1 cellular context compared by ENCODE assay signal in genomic region chr16:31138621-31139578, GRCh38.
TF ChIP-seq lines count a peak whose summit lies in the region.

No MANE protein-coding gene starts in this region.

TF ChIP-seq in H1, 55 proteins besides CTCF, POLR2A, EP300 and RAD21:
- TF ChIP-seq GTF2F1 (IDR thresholded peaks at IDR 0.05; ENCODE audit: borderline replicate concordance, low read depth, low read length) (no peak), SRF (IDR thresholded peaks at IDR 0.05; ENCODE audit: low read depth, low read length) (no peak), CREB1 (IDR thresholded peaks at IDR 0.05) (no peak), BACH1 (IDR thresholded peaks at IDR 0.05; ENCODE audit: low read length) (peak; percentile 35; the same call in 1 of the 2 replicates), ASH2L (IDR thresholded peaks at IDR 0.05; ENCODE audit: low read length) (no peak), CHD1 (IDR thresholded peaks at IDR 0.05; ENCODE audit: low read depth, low read length) (no peak), SP1 (IDR thresholded peaks at IDR 0.05; ENCODE audit: low read depth, low read length) (peak; percentile 53; the same call in 1 of the 2 replicates), YY1 (IDR thresholded peaks at IDR 0.05; ENCODE audit: low read depth, low read length) (no peak), CBX8 (IDR thresholded peaks at IDR 0.05; ENCODE audit: borderline replicate concordance, low read depth, low read length) (no peak), MAFK (IDR thresholded peaks at IDR 0.05; ENCODE audit: low read depth, low read length) (no peak), RFX5 (IDR thresholded peaks at IDR 0.05; ENCODE audit: borderline replicate concordance, low read depth, low read length) (no peak), TEAD4 (IDR thresholded peaks at IDR 0.05; ENCODE audit: low read depth, low read length) (peak; percentile 92), EZH2 (IDR thresholded peaks at IDR 0.05; ENCODE audit: low read depth, low read length, severe bottlenecking) (no peak), E2F6 (IDR thresholded peaks at IDR 0.05) (peak; percentile 60; the same call in 1 of the 2 replicates), ZNF274 (IDR thresholded peaks at IDR 0.05; ENCODE audit: borderline replicate concordance, extremely low read depth, low read length) (no peak), CTBP2 (IDR thresholded peaks at IDR 0.05; ENCODE audit: borderline replicate concordance, insufficient read depth, insufficient read length, low read length) (no peak), RBBP5 (IDR thresholded peaks at IDR 0.05; ENCODE audit: borderline replicate concordance, low read depth, low read length) (peak; percentile 57; the same call in 1 of the 2 replicates), ATF3 (IDR thresholded peaks at IDR 0.05; ENCODE audit: insufficient read depth, low read depth, low read length) (no peak), SIX5 (IDR thresholded peaks at IDR 0.05; ENCODE audit: low read depth, low read length) (no peak), KDM4A (IDR thresholded peaks at IDR 0.05; ENCODE audit: low read depth, low read length, severe bottlenecking) (no peak), HDAC2 (IDR thresholded peaks at IDR 0.05; ENCODE audit: borderline replicate concordance in 1 of 2, low read depth in 2 of 2, low read length in 2 of 2) (no peak), MAX (IDR thresholded peaks at IDR 0.05) (peak; percentile 65), CEBPB (IDR thresholded peaks at IDR 0.05; ENCODE audit: low read depth, low read length) (no peak), BRCA1 (IDR thresholded peaks at IDR 0.05; ENCODE audit: low read depth, low read length) (no peak), SIN3A (conservative IDR thresholded peaks at IDR 0.05 in 1 of 2, IDR thresholded peaks at IDR 0.05 in 1 of 2; ENCODE audit: low read depth in 1 of 2, low read length in 2 of 2) (no peak), CHD2 (IDR thresholded peaks at IDR 0.05; ENCODE audit: low read length) (no peak), ATF2 (IDR thresholded peaks at IDR 0.05; ENCODE audit: low read length) (no peak), RXRA (IDR thresholded peaks at IDR 0.05; ENCODE audit: insufficient read depth, low read depth, low read length) (no peak), SP2 (IDR thresholded peaks at IDR 0.05; ENCODE audit: low read length) (no peak), TAF1 (IDR thresholded peaks at IDR 0.05; ENCODE audit: low read depth, low read length) (0 out of 2 replicates have a peak, but pooled peaks have one; percentile 13)
